In the genomic region with DNA sequence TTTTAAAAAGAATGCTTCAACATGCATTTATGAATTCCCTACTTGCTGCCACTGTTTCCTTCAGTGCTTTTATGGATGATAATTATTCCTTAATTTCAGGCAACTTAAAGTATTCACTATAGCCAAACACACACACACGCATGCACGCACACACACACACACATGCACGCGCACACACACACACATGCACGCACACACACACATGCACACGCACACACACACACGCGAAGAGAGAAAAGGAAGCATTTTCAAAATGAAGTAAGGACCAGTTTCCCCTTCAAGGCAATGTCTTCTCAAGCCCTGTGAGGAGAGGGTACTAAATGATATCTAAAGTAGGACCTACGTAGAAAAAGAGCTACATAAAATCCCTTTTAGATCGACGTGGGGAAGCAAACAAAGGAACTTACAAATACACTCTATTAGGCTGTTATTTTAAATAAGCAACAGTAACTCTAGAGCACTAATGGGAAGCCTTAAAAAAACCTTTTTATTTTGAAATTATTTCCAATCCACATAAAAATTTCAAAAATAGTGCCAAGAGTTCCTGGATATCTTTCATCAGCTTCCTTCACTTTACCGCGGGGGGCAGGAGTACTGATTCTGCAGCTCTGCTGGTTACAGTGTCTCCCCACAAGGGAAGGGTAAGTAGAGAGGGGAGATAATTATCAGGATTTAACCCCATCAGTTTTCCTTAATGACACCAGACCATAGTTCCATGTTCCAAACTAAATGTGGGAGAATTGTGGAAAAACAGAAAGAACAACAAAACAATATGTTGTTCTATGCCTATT, we compare ENCODE assay signal across 13 cellular contexts. TPM values are rescaled to one million over a fixed set of nuclear protein-coding genes. Genes with fewer than 3 reads are reported as not detected.
DNase-seq lines count a peak whose midpoint lies in the region; ATAC-seq and TF ChIP-seq lines count a peak whose summit lies in the region.
"Had no signal": no experiment of that assay in that cellular context is flagged by ENCODE, and none has a peak within 500 bp of the region (broad histone marks: within the 10 kb centered on the region; RNA-seq: fewer than 3 reads in every experiment).

No MANE protein-coding gene starts in this region.

- intact Hi-C loops in CD4-positive, alpha-beta memory T cell (cut with micrococcal nuclease) = no loop called here

- H3K36me3 Mint-ChIP-seq in CD4-positive, alpha-beta memory T cell = peaks cover 5 to 37% of the 10 kb centered on the region in 2 donors
- H3K36me3 Mint-ChIP-seq in T-cell = peaks cover 24% of the 10 kb centered on the region

- ATAC-seq in T-cell (replicated peaks in 1 of 4) = peak in 1 of 4 experiments; percentile 64

- no peaks in the 10 kb centered on the region for H3K9me2 ChIP-seq in hepatocyte (replicated peaks; ENCODE audit: insufficient read depth)

- WGBS in hepatocyte (ENCODE audit: low lambda C conversion rate, missing lambda C conversion rate) = 83% methylated on average over 13 of the region's 13 CpGs

- H3K9me3 Mint-ChIP-seq in CD4-positive, alpha-beta memory T cell = no peaks in the 10 kb centered on the region
- no peaks in the 10 kb centered on the region for H3K9me3 Mint-ChIP-seq in T-cell
- H3K9me3 Mint-ChIP-seq: nephron progenitor cell had no signal

- CTCF ChIA-PET in CD4-positive, alpha-beta memory T cell (lab: Charles Lee; ENCODE audit: partially characterized antibody) = interaction anchor here (1.3 kb wide), 1 partner anchor 195 kb away, joined by 3 read pairs; no protein-coding TSS in a partner anchor
- CTCF ChIA-PET in T-cell (lab: Charles Lee) (interaction anchor here in 1 of 2 donors (0.8 kb wide), 2 partner anchors 74 to 802 kb away, joined by 3 read pairs; no protein-coding TSS in a partner anchor), HEK293T (lab: Yijun Ruan, JAX) (no interaction called here)

- peak overlapping the region; percentile 25 to 86 (median 81) for H3K27ac Mint-ChIP-seq in CD4-positive, alpha-beta memory T cell
- peak overlapping the region; percentile 54 to 66 for H3K27ac Mint-ChIP-seq in T-cell
- H3K27ac Mint-ChIP-seq: nephron progenitor cell had no signal

- peaks cover 63 to 91% (median 78%) of the 10 kb centered on the region in 4 donors for H3K4me1 Mint-ChIP-seq in CD4-positive, alpha-beta memory T cell
- peaks cover 88 to 92% (median 92%) of the 10 kb centered on the region in 3 donors for H3K4me1 Mint-ChIP-seq in T-cell

- no peak overlapping the region for H3K4me2 ChIP-seq in hepatocyte

- no peak overlapping the region for H3K27ac ChIP-seq in CD4-positive, alpha-beta memory T cell (ENCODE audit: low read depth, low read length)
- peak overlapping the region; percentile 66 for H3K27ac ChIP-seq in hepatocyte
- H3K27ac ChIP-seq: foreskin keratinocyte, sigmoid colon had no signal

- in situ Hi-C loops in GM13977 (cut with MboI; ENCODE audit: low pct_unique_long_range_greater_than_20kb, low sequenced_read_pairs, unreplicated experiment) = no loop called here

- H3K4me1 ChIP-seq in CD4-positive, alpha-beta memory T cell (ENCODE audit: insufficient read depth, low read length) = peaks cover 69% of the 10 kb centered on the region
- peaks cover 8% of the 10 kb centered on the region for H3K4me1 ChIP-seq in hepatocyte (ENCODE audit: insufficient read depth)

- peaks cover 97% of the 10 kb centered on the region for H3K79me2 ChIP-seq in hepatocyte

- no peak overlapping the region for H2AFZ ChIP-seq in hepatocyte

- no peak for DNase-seq in CD4-positive, alpha-beta memory T cell
- DNase-seq in GM13977 (ENCODE audit: low spot score) (no peak), T-cell (no peak), hepatocyte (ENCODE audit: low spot score) (no peak), NCI-H1436 (lab: John Stamatoyannopoulos, UW) (no peak), NCI-H345 treated with DMSO at 0.1 percent for 48 hours (lab: John Stamatoyannopoulos, UW; ENCODE audit: unreplicated experiment) (no peak), GM03348 (ENCODE audit: low spot score) (no peak), HEK293T (ENCODE audit: extremely low spot score) (no peak)
- DNase-seq: aorta, Caco-2, foreskin keratinocyte, nephron progenitor cell, sigmoid colon had no signal

- H3K9me3 ChIP-seq in CD4-positive, alpha-beta memory T cell (ENCODE audit: control insufficient read depth in 1 of 2, low read length in 2 of 2) = no peaks in the 10 kb centered on the region
- no peaks in the 10 kb centered on the region for H3K9me3 ChIP-seq in hepatocyte (ENCODE audit: low read depth)
- H3K9me3 ChIP-seq: Caco-2, sigmoid colon had no signal

- no peaks in the 10 kb centered on the region for H3K27me3 Mint-ChIP-seq in CD4-positive, alpha-beta memory T cell
- no peaks in the 10 kb centered on the region for H3K27me3 Mint-ChIP-seq in T-cell

- no peak overlapping the region for H3K4me3 ChIP-seq in CD4-positive, alpha-beta memory T cell (ENCODE audit: low read length in 2 of 2)
- H3K4me3 ChIP-seq in hepatocyte = no peak overlapping the region
- H3K4me3 ChIP-seq: sigmoid colon had no signal

- peak overlapping the region in 4 of 8 donors; percentile 48 to 66 (median 59) for H3K4me3 Mint-ChIP-seq in CD4-positive, alpha-beta memory T cell
- H3K4me3 Mint-ChIP-seq in T-cell = peak overlapping the region in 1 of 3 donors; percentile 39
- H3K4me3 Mint-ChIP-seq: nephron progenitor cell had no signal

- H3K27me3 ChIP-seq in CD4-positive, alpha-beta memory T cell (ENCODE audit: insufficient read depth, low read length) = no peaks in the 10 kb centered on the region
- H3K27me3 ChIP-seq in hepatocyte = no peaks in the 10 kb centered on the region
- H3K27me3 ChIP-seq: foreskin keratinocyte, sigmoid colon had no signal

- peaks cover 24% of the 10 kb centered on the region for H4K20me1 ChIP-seq in hepatocyte (ENCODE audit: insufficient read depth, poor library complexity, severe bottlenecking)

- TF ChIP-seq CTCF in GM13977 (IDR thresholded peaks at IDR 0.05; ENCODE audit: extremely low read depth, insufficient read depth, missing control alignments) (peak; percentile 3), hepatocyte (IDR thresholded peaks at IDR 0.05; ENCODE audit: poor library complexity) (no peak)

- POLR2A ChIA-PET in CD4-positive, alpha-beta memory T cell (lab: Charles Lee; ENCODE audit: partially characterized antibody) = no interaction called here
- POLR2A ChIA-PET in T-cell (lab: Charles Lee) = no interaction called here
- POLR2A ChIA-PET in HEK293T (lab: Yijun Ruan, JAX) = interaction anchor here (2.8 kb wide), 1 partner anchor 14 kb away, joined by 16 read pairs; the partner anchor contains the start of gene IRF2

- peaks cover 9% of the 10 kb centered on the region for H3K36me3 ChIP-seq in CD4-positive, alpha-beta memory T cell (ENCODE audit: insufficient read depth, low read length)
- no peaks in the 10 kb centered on the region for H3K36me3 ChIP-seq in hepatocyte (replicated peaks; ENCODE audit: insufficient read depth, low read depth)
- H3K36me3 ChIP-seq: sigmoid colon had no signal

TF ChIP-seq in HEK293T, 16 proteins besides CTCF, POLR2A, EP300 and RAD21:
- no peak for TF ChIP-seq FOXA1 (IDR thresholded peaks at IDR 0.05)
- no peak for TF ChIP-seq ELF4 (IDR thresholded peaks at IDR 0.05)
- no peak for TF ChIP-seq HDGF (IDR thresholded peaks at IDR 0.05; ENCODE audit: borderline replicate concordance)
- TF ChIP-seq PKNOX1 (IDR thresholded peaks at IDR 0.05) = no peak
- TF ChIP-seq NFRKB (IDR thresholded peaks at IDR 0.05) = no peak
- TF ChIP-seq TARDBP (IDR thresholded peaks at IDR 0.05) = no peak
- no peak for TF ChIP-seq L3MBTL2 (conservative IDR thresholded peaks at IDR 0.05)
- no peak for TF ChIP-seq SUZ12 (IDR thresholded peaks at IDR 0.05)
- no peak for TF ChIP-seq ARNT (IDR thresholded peaks at IDR 0.05)

RNA-seq across cellular contexts. Expression of gene IRF2, which starts 13.7 kb away (rescaled TPM):
- total RNA-seq in CD4-positive, alpha-beta memory T cell = 10 to 100 TPM; 66.7 to 70.4 TPM
- 10 to 100 TPM; 72.6 to 87.2 TPM for polyA plus RNA-seq in CD4-positive, alpha-beta memory T cell
- total RNA-seq in T-cell = 10 to 100 TPM; 45.5 to 73.4 (median 59.1) TPM
- 41.1 and 50.5 TPM in 2 replicates for total RNA-seq in hepatocyte
- polyA plus RNA-seq in hepatocyte = 17.7 and 19.1 TPM in 2 replicates
